ENCODE assay signal across 9 cellular contexts in genomic region chr16:17369441-17369951, GRCh38.
DNase-seq lines count a peak whose midpoint lies in the region; ATAC-seq and TF ChIP-seq lines count a peak whose summit lies in the region.
"Had no signal": no experiment of that assay in that cellular context is flagged by ENCODE, and none has a peak within 500 bp of the region (broad histone marks: within the 10 kb centered on the region; RNA-seq: fewer than 3 reads in every experiment).

No MANE protein-coding gene starts in this region.

- peak overlapping the region; percentile 43 for H3K9ac ChIP-seq in SU-DHL-6 (ENCODE audit: low read length)

- H3K36me3 ChIP-seq in SU-DHL-6 (ENCODE audit: low read length) (no peaks in the 10 kb centered on the region), mucosa of descending colon (ENCODE audit: low read depth) (no peaks in the 10 kb centered on the region), osteoblast (ENCODE audit: insufficient read depth, low read length) (no peaks in the 10 kb centered on the region)
- H3K36me3 ChIP-seq: ovary had no signal

- POLR2A ChIA-PET in activated naive CD8-positive, alpha-beta T cell treated with anti-CD3 and anti-CD28 coated beads, Interleukin-2, amount 10 ng/mL, durations not matched to agents 7 days and 5 days (lab: Charles Lee): interaction anchor here (0.7 to 8.5 kb wide), 18 partner anchors 9 to 211 kb away, joined by 3 to 216 read pairs (median 6); partner anchors contain the start of gene XYLT1

- H3K27me3 ChIP-seq in SU-DHL-6 (ENCODE audit: low read length) (no peaks in the 10 kb centered on the region), osteoblast (ENCODE audit: insufficient read depth, low read length) (no peaks in the 10 kb centered on the region)
- H3K27me3 ChIP-seq: ovary had no signal

- H4K20me1 ChIP-seq in SU-DHL-6 (ENCODE audit: low read depth, low read length) (no peaks in the 10 kb centered on the region), osteoblast (ENCODE audit: insufficient read depth, low read length) (peaks cover 49% of the 10 kb centered on the region)

- no peaks in the 10 kb centered on the region for H3K9me3 Mint-ChIP-seq in activated naive CD8-positive, alpha-beta T cell treated with anti-CD3 and anti-CD28 coated beads, Interleukin-2, amount 10 ng/mL, durations not matched to agents 7 days and 5 days

- peak; percentile 26 to 44 for DNase-seq in SHP77 (lab: John Stamatoyannopoulos, UW)
- no peak for DNase-seq in SHP77 treated with DMSO at 0.1 percent for 48 hours (lab: John Stamatoyannopoulos, UW)
- peak; percentile 69 for DNase-seq in activated naive CD8-positive, alpha-beta T cell treated with anti-CD3 and anti-CD28 coated beads, Interleukin-2, amount 10 ng/mL, durations not matched to agents 7 days and 5 days
- DNase-seq in mucosa of descending colon: peak; percentile 69 to 84 (median 71)
- peak; percentile 51 for DNase-seq in superior temporal gyrus (ENCODE audit: extremely low spot score)
- DNase-seq in osteoblast (ENCODE audit: insufficient read length, low spot score, missing footprints): no peak
- no peak for DNase-seq in DMS 273 treated with DMSO at 0.1 percent for 48 hours (lab: John Stamatoyannopoulos, UW)

- H3K9me3 ChIP-seq in SU-DHL-6 (ENCODE audit: insufficient read depth, low read length) (no peaks in the 10 kb centered on the region), mucosa of descending colon (no peaks in the 10 kb centered on the region), osteoblast (ENCODE audit: low read depth, low read length) (no peaks in the 10 kb centered on the region)
- H3K9me3 ChIP-seq: ovary had no signal

- H3K4me3 Mint-ChIP-seq in activated naive CD8-positive, alpha-beta T cell treated with anti-CD3 and anti-CD28 coated beads, Interleukin-2, amount 10 ng/mL, durations not matched to agents 7 days and 5 days: peak overlapping the region; percentile 79

- no peaks in the 10 kb centered on the region for H3K27me3 Mint-ChIP-seq in activated naive CD8-positive, alpha-beta T cell treated with anti-CD3 and anti-CD28 coated beads, Interleukin-2, amount 10 ng/mL, durations not matched to agents 7 days and 5 days

- H3K27ac ChIP-seq in SU-DHL-6 (ENCODE audit: low read depth, low read length) (peak overlapping the region; percentile 94), osteoblast (ENCODE audit: low read depth, low read length) (no peak overlapping the region)
- H3K27ac ChIP-seq: ovary had no signal

- H3K4me2 ChIP-seq in SU-DHL-6 (ENCODE audit: low read depth, low read length, poor library complexity, severe bottlenecking) (peak overlapping the region; percentile 65), osteoblast (ENCODE audit: insufficient read depth, low read length) (no peak overlapping the region)

- H3K79me2 ChIP-seq in SU-DHL-6 (ENCODE audit: insufficient read depth, low read length) (peaks cover 14% of the 10 kb centered on the region), osteoblast (ENCODE audit: insufficient read depth, low read length) (peaks cover 22% of the 10 kb centered on the region)

- peaks cover 77% of the 10 kb centered on the region for H3K4me1 Mint-ChIP-seq in activated naive CD8-positive, alpha-beta T cell treated with anti-CD3 and anti-CD28 coated beads, Interleukin-2, amount 10 ng/mL, durations not matched to agents 7 days and 5 days

- intact Hi-C loops in mucosa of descending colon (cut with DNase I, micrococcal nuclease): no loop called here

- peak overlapping the region; percentile 95 for H3K27ac Mint-ChIP-seq in activated naive CD8-positive, alpha-beta T cell treated with anti-CD3 and anti-CD28 coated beads, Interleukin-2, amount 10 ng/mL, durations not matched to agents 7 days and 5 days

- H3K4me1 ChIP-seq in mucosa of descending colon (ENCODE audit: low read depth) (peaks cover 25% of the 10 kb centered on the region), osteoblast (ENCODE audit: insufficient read depth, low read length) (peaks cover 34% of the 10 kb centered on the region)

- H3K4me3 ChIP-seq in SU-DHL-6 (ENCODE audit: insufficient read depth, low read length, poor library complexity, severe bottlenecking): peak overlapping the region; percentile 11
- H3K4me3 ChIP-seq in mucosa of descending colon: no peak overlapping the region
- H3K4me3 ChIP-seq in osteoblast (ENCODE audit: insufficient read depth, low read length): no peak overlapping the region
- H3K4me3 ChIP-seq: ovary had no signal

- peaks cover 21% of the 10 kb centered on the region for H3K36me3 Mint-ChIP-seq in activated naive CD8-positive, alpha-beta T cell treated with anti-CD3 and anti-CD28 coated beads, Interleukin-2, amount 10 ng/mL, durations not matched to agents 7 days and 5 days

- H3K9me2 ChIP-seq in SU-DHL-6 (replicated peaks; ENCODE audit: insufficient read depth, low read length): no peaks in the 10 kb centered on the region

- H2AFZ ChIP-seq in SU-DHL-6 (ENCODE audit: low read depth, low read length, severe bottlenecking) (no peak overlapping the region), osteoblast (ENCODE audit: low read length) (no peak overlapping the region)

- TF ChIP-seq CTCF in SU-DHL-6 (IDR thresholded peaks at IDR 0.05; ENCODE audit: insufficient read depth, low read length, poor library complexity, severe bottlenecking) (no peak), mucosa of descending colon (IDR thresholded peaks at IDR 0.05) (no peak), osteoblast (IDR thresholded peaks at IDR 0.05; ENCODE audit: extremely low read depth, low read depth, low read length) (no peak)

- ATAC-seq in activated naive CD8-positive, alpha-beta T cell treated with anti-CD3 and anti-CD28 coated beads, Interleukin-2, amount 10 ng/mL, durations not matched to agents 7 days and 5 days (ENCODE audit: low read depth): peak; percentile 84
- peak; percentile 89 for ATAC-seq in mucosa of descending colon

- peaks cover 35% of the 10 kb centered on the region for H3F3A ChIP-seq in SU-DHL-6 (ENCODE audit: insufficient read depth)

Comparison
In these comparisons a context has a peak if more than half of its experiments do, and no peak if none do; other contexts are left out.
1. DNase-seq: peak in SHP77 (2 of 2), activated naive CD8-positive, alpha-beta T cell treated with anti-CD3 and anti-CD28 coated beads, Interleukin-2, amount 10 ng/mL, durations not matched to agents 7 days and 5 days (single experiment), mucosa of descending colon (3 of 3) and superior temporal gyrus (single experiment); none in SHP77 treated with DMSO at 0.1 percent for 48 hours (single experiment), osteoblast (single experiment) and DMS 273 treated with DMSO at 0.1 percent for 48 hours (single experiment).